Comparison of ENCODE assay signal across 22 cellular contexts in the genomic region with DNA sequence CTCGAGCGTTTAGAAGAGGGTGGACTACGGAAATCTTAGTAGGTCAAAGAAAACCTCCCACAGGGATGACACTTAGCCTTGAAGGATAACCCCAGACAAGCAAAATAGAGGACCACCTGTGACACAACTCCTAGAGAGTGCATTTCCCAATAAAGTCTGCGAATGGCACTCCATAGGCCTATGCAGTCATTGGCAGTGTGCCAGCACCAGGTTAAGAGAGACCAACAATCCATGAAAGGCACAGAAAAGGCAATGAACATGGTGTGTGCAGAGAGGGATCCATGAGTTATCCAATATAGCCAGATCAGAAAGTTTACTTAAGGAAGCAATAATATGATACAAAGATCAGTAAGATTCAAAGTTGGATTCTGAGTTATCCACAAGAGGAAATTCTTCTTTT. TPM values are rescaled to one million over a fixed set of nuclear protein-coding genes. Genes with fewer than 3 reads are reported as not detected.
A peak's percentile ranks its signal among the peaks of the same experiment; 100 is the strongest.
DNase-seq lines count a peak whose midpoint lies in the region; ATAC-seq and TF ChIP-seq lines count a peak whose summit lies in the region.
"Had no signal": no experiment of that assay in that cellular context is flagged by ENCODE, and none has a peak within 500 bp of the region (broad histone marks: within the 10 kb centered on the region; RNA-seq: fewer than 3 reads in every experiment).

No MANE protein-coding gene starts in this region.

- H3K27me3 ChIP-seq in heart right ventricle (no peaks in the 10 kb centered on the region), lower lobe of right lung (ENCODE audit: low read depth) (no peaks in the 10 kb centered on the region), upper lobe of right lung (no peaks in the 10 kb centered on the region)

- peaks cover 16% of the 10 kb centered on the region for H3K27me3 Mint-ChIP-seq in activated CD8-positive, alpha-beta memory T cell treated with anti-CD3 and anti-CD28 coated beads, Interleukin-2, amount 10 ng/mL, durations not matched to agents 7 days and 5 days
- no peaks in the 10 kb centered on the region for H3K27me3 Mint-ChIP-seq in progenitor cell of endocrine pancreas

- no peaks in the 10 kb centered on the region for H3K36me3 ChIP-seq in heart right ventricle
- no peaks in the 10 kb centered on the region for H3K36me3 ChIP-seq in lower lobe of right lung
- H3K36me3 ChIP-seq in upper lobe of right lung, result no peaks in the 10 kb centered on the region

- no peak overlapping the region for H3K4me3 Mint-ChIP-seq in activated CD8-positive, alpha-beta memory T cell treated with anti-CD3 and anti-CD28 coated beads, Interleukin-2, amount 10 ng/mL, durations not matched to agents 7 days and 5 days
- no peak overlapping the region for H3K4me3 Mint-ChIP-seq in progenitor cell of endocrine pancreas (ENCODE audit: low read depth)
- H3K4me3 Mint-ChIP-seq: activated CD4-positive, alpha-beta memory T cell treated with anti-CD3 and anti-CD28 coated beads, Interleukin-2, amount 10 ng/mL, durations not matched to agents 7 days and 5 days; activated naive CD8-positive, alpha-beta T cell; activated T-cell treated with anti-CD3 and anti-CD28 coated beads, Interleukin-2, amount 50 U/mL, for 72 hours; CD8-positive, alpha-beta T cell; memory B cell; natural killer cell treated with Interleukin-12 subunit alpha and Interleukin-12 subunit beta and Interleukin-15 and Interleukin-18, amount 100 ng/mL, for 72 hours; stimulated activated naive CD8-positive, alpha-beta T cell treated with anti-CD3 and anti-CD28 coated beads, Interleukin-15, Interleukin-2, amounts not matched to agents 100 ng/mL and 50 ng/mL, for 24 hours; T-helper 1 cell treated with Interleukin-12 subunit alpha and Interleukin-12 subunit beta and Interleukin-4 antibody, amounts not matched to agents 30 μg/mL and 1 μg/mL, for 36 hours had no signal

- no peaks in the 10 kb centered on the region for H3K9me3 ChIP-seq in heart right ventricle
- no peaks in the 10 kb centered on the region for H3K9me3 ChIP-seq in lower lobe of right lung
- no peaks in the 10 kb centered on the region for H3K9me3 ChIP-seq in upper lobe of right lung

- H3K4me3 ChIP-seq in heart right ventricle (no peak overlapping the region), lower lobe of right lung (no peak overlapping the region), upper lobe of right lung (no peak overlapping the region)

- no peaks in the 10 kb centered on the region for H3K4me1 Mint-ChIP-seq in activated CD8-positive, alpha-beta memory T cell treated with anti-CD3 and anti-CD28 coated beads, Interleukin-2, amount 10 ng/mL, durations not matched to agents 7 days and 5 days
- peaks cover 47% of the 10 kb centered on the region for H3K4me1 Mint-ChIP-seq in progenitor cell of endocrine pancreas (ENCODE audit: low read depth)
- H3K4me1 Mint-ChIP-seq: activated CD4-positive, alpha-beta memory T cell treated with anti-CD3 and anti-CD28 coated beads, Interleukin-2, amount 10 ng/mL, durations not matched to agents 7 days and 5 days; memory B cell had no signal

- H3K27ac ChIP-seq in heart right ventricle (peak overlapping the region; percentile 72 to 95 (median 86)), lower lobe of right lung (peak overlapping the region; percentile 37), upper lobe of right lung (peak overlapping the region; percentile 71)
- H3K27ac ChIP-seq: VCaP had no signal

- H3K4me1 ChIP-seq in heart right ventricle, result peaks cover 11 to 80% (median 53%) of the 10 kb centered on the region in 9 donors
- H3K4me1 ChIP-seq in lower lobe of right lung, result peaks cover 15% of the 10 kb centered on the region
- H3K4me1 ChIP-seq in upper lobe of right lung, result peaks cover 23% of the 10 kb centered on the region

- 82 to 86% methylated on average over 4 of the region's 4 CpGs for WGBS in heart right ventricle, 2 donors

- CTCF ChIA-PET in activated CD8-positive, alpha-beta memory T cell treated with anti-CD3 and anti-CD28 coated beads, Interleukin-2, amount 10 ng/mL, durations not matched to agents 7 days and 5 days (lab: Charles Lee), result no interaction called here

- no peaks in the 10 kb centered on the region for H3K36me3 Mint-ChIP-seq in activated CD8-positive, alpha-beta memory T cell treated with anti-CD3 and anti-CD28 coated beads, Interleukin-2, amount 10 ng/mL, durations not matched to agents 7 days and 5 days
- H3K36me3 Mint-ChIP-seq in progenitor cell of endocrine pancreas (ENCODE audit: insufficient read depth), result no peaks in the 10 kb centered on the region
- H3K36me3 Mint-ChIP-seq: activated naive CD8-positive, alpha-beta T cell; CD8-positive, alpha-beta T cell; memory B cell; natural killer cell treated with Interleukin-12 subunit alpha and Interleukin-12 subunit beta and Interleukin-15 and Interleukin-18, amount 100 ng/mL, for 72 hours had no signal

- no peak for DNase-seq in heart right ventricle
- DNase-seq in left cardiac atrium, result no peak
- DNase-seq in NCI-H510A treated with DMSO at 0.1 percent for 48 hours (lab: John Stamatoyannopoulos, UW), result peak; percentile 83
- DNase-seq in lower lobe of right lung, result no peak
- DNase-seq in upper lobe of right lung, result no peak
- no peak for DNase-seq in activated CD8-positive, alpha-beta memory T cell treated with anti-CD3 and anti-CD28 coated beads, Interleukin-2, amount 10 ng/mL, durations not matched to agents 7 days and 5 days
- DNase-seq in progenitor cell of endocrine pancreas (ENCODE audit: low spot score, unreplicated experiment), result no peak
- DNase-seq: activated CD4-positive, alpha-beta memory T cell treated with anti-CD3 and anti-CD28 coated beads, Interleukin-2, amount 10 ng/mL, durations not matched to agents 7 days and 5 days; activated T-cell treated with anti-CD3 and anti-CD28 coated beads, Interleukin-2, amount 50 U/mL, for 72 hours; CD8-positive, alpha-beta T cell; MV-4-11; NCI-H226; SIG-M5; stimulated activated CD4-positive, alpha-beta T cell treated with anti-CD3 and anti-CD28 coated beads, Interleukin-15, amount 100 ng/mL, for 24 hours had no signal

- H3K27ac Mint-ChIP-seq in activated CD8-positive, alpha-beta memory T cell treated with anti-CD3 and anti-CD28 coated beads, Interleukin-2, amount 10 ng/mL, durations not matched to agents 7 days and 5 days, result no peak overlapping the region
- no peak overlapping the region for H3K27ac Mint-ChIP-seq in progenitor cell of endocrine pancreas
- H3K27ac Mint-ChIP-seq: activated CD4-positive, alpha-beta memory T cell treated with anti-CD3 and anti-CD28 coated beads, Interleukin-2, amount 10 ng/mL, durations not matched to agents 7 days and 5 days; activated naive CD8-positive, alpha-beta T cell; activated T-cell treated with anti-CD3 and anti-CD28 coated beads, Interleukin-2, amount 50 U/mL, for 72 hours; CD8-positive, alpha-beta T cell; memory B cell; natural killer cell treated with Interleukin-12 subunit alpha and Interleukin-12 subunit beta and Interleukin-15 and Interleukin-18, amount 100 ng/mL, for 72 hours; stimulated activated naive CD8-positive, alpha-beta T cell treated with anti-CD3 and anti-CD28 coated beads, Interleukin-15, Interleukin-2, amounts not matched to agents 100 ng/mL and 50 ng/mL, for 24 hours; T-helper 1 cell treated with Interleukin-12 subunit alpha and Interleukin-12 subunit beta and Interleukin-4 antibody, amounts not matched to agents 30 μg/mL and 1 μg/mL, for 36 hours had no signal

- H3K9me3 Mint-ChIP-seq in activated CD8-positive, alpha-beta memory T cell treated with anti-CD3 and anti-CD28 coated beads, Interleukin-2, amount 10 ng/mL, durations not matched to agents 7 days and 5 days (ENCODE audit: low read depth), result no peaks in the 10 kb centered on the region
- H3K9me3 Mint-ChIP-seq in progenitor cell of endocrine pancreas (ENCODE audit: low read depth), result no peaks in the 10 kb centered on the region
- H3K9me3 Mint-ChIP-seq: activated CD4-positive, alpha-beta memory T cell treated with anti-CD3 and anti-CD28 coated beads, Interleukin-2, amount 10 ng/mL, durations not matched to agents 7 days and 5 days; activated T-cell treated with anti-CD3 and anti-CD28 coated beads, Interleukin-2, amount 50 U/mL, for 72 hours; CD8-positive, alpha-beta T cell; memory B cell; stimulated activated naive CD8-positive, alpha-beta T cell treated with anti-CD3 and anti-CD28 coated beads, Interleukin-15, Interleukin-2, amounts not matched to agents 100 ng/mL and 50 ng/mL, for 24 hours; T-helper 1 cell treated with Interleukin-12 subunit alpha and Interleukin-12 subunit beta and Interleukin-4 antibody, amounts not matched to agents 30 μg/mL and 1 μg/mL, for 36 hours had no signal

- no peak for ATAC-seq in heart right ventricle
- no peak for ATAC-seq in left cardiac atrium
- no peak for ATAC-seq in lower lobe of right lung
- no peak for ATAC-seq in upper lobe of right lung
- no peak for ATAC-seq in activated CD8-positive, alpha-beta memory T cell treated with anti-CD3 and anti-CD28 coated beads, Interleukin-2, amount 10 ng/mL, durations not matched to agents 7 days and 5 days
- ATAC-seq in HG02970 (IDR thresholded peaks at IDR 0.05; ENCODE audit: low FRiP score, unreplicated experiment), result no peak
- ATAC-seq: activated T-cell treated with anti-CD3 and anti-CD28 coated beads, Interleukin-2, amount 50 U/mL, for 72 hours; CD8-positive, alpha-beta T cell; esophagus mucosa; natural killer cell treated with Interleukin-12 subunit alpha and Interleukin-12 subunit beta and Interleukin-15 and Interleukin-18, amount 100 ng/mL, for 72 hours had no signal

- intact Hi-C loops in heart right ventricle (cut with DNase I), result loop anchor here in 5 of 10 donors (1.0 to 10.0 kb wide), 4 partner anchors 33 to 55 kb away; a partner anchor contains a TSS
- intact Hi-C loops in left cardiac atrium (cut with DNase I), result loop anchor here in 1 of 2 donors (5.0 kb wide), 1 partner anchor 47 kb away; a partner anchor contains a TSS
- intact Hi-C loops in lower lobe of right lung (cut with DNase I), result no loop called here
- intact Hi-C loops in upper lobe of right lung (cut with DNase I), result no loop called here

- no peak for TF ChIP-seq CTCF in heart right ventricle (IDR thresholded peaks at IDR 0.05)
- TF ChIP-seq CTCF in lower lobe of right lung (IDR thresholded peaks at IDR 0.05), result no peak
- TF ChIP-seq CTCF in upper lobe of right lung (IDR thresholded peaks at IDR 0.05), result no peak
- no peak for TF ChIP-seq CTCF in progenitor cell of endocrine pancreas (IDR thresholded peaks at IDR 0.05; ENCODE audit: unreplicated experiment)

RNA-seq across cellular contexts. Expression of a gene that starts 45.2 kb away (rescaled TPM):
- total RNA-seq in heart right ventricle (10 to 100 TPM; 23.7 to 78.5 (median 28.7) TPM), left cardiac atrium (10 to 100 TPM; 41.7 to 64.3 TPM), lower lobe of right lung (288 TPM), upper lobe of right lung (392 TPM), progenitor cell of endocrine pancreas (not detected in 2 replicates)
- 10 to 100 TPM in 1 of 2 donors, 1 to 10 TPM in 1; 7.6 to 48.9 TPM for polyA plus RNA-seq in heart right ventricle
- total RNA-seq in activated CD8-positive, alpha-beta memory T cell treated with anti-CD3 and anti-CD28 coated beads, Interleukin-2, amount 10 ng/mL, durations not matched to agents 7 days and 5 days, result not detected
- total RNA-seq: activated CD4-positive, alpha-beta memory T cell treated with anti-CD3 and anti-CD28 coated beads, Interleukin-2, amount 10 ng/mL, durations not matched to agents 7 days and 5 days; activated T-cell treated with anti-CD3 and anti-CD28 coated beads, Interleukin-2, amount 50 U/mL, for 72 hours; CD8-positive, alpha-beta T cell; natural killer cell treated with Interleukin-12 subunit alpha and Interleukin-12 subunit beta and Interleukin-15 and Interleukin-18, amount 100 ng/mL, for 72 hours had no signal

RNA-seq across cellular contexts. Expression of a gene that starts 49.2 kb away (rescaled TPM):
- 1 to 10 TPM in 5 of 10 donors, under 1 TPM in 5; 0.51 to 2.1 (median 1.1) TPM for total RNA-seq in heart right ventricle
- 1 to 10 TPM in 1 of 2 donors, under 1 TPM in 1; 0.83 to 1.4 TPM for polyA plus RNA-seq in heart right ventricle
- total RNA-seq in left cardiac atrium, result 1 to 10 TPM; 1.4 to 1.7 TPM
- 13.4 TPM for total RNA-seq in lower lobe of right lung
- 22.7 TPM for total RNA-seq in upper lobe of right lung
- total RNA-seq in activated CD8-positive, alpha-beta memory T cell treated with anti-CD3 and anti-CD28 coated beads, Interleukin-2, amount 10 ng/mL, durations not matched to agents 7 days and 5 days, result not detected
- not detected in 2 replicates for total RNA-seq in progenitor cell of endocrine pancreas
- total RNA-seq: activated CD4-positive, alpha-beta memory T cell treated with anti-CD3 and anti-CD28 coated beads, Interleukin-2, amount 10 ng/mL, durations not matched to agents 7 days and 5 days; activated T-cell treated with anti-CD3 and anti-CD28 coated beads, Interleukin-2, amount 50 U/mL, for 72 hours; CD8-positive, alpha-beta T cell; natural killer cell treated with Interleukin-12 subunit alpha and Interleukin-12 subunit beta and Interleukin-15 and Interleukin-18, amount 100 ng/mL, for 72 hours had no signal

Comparison
In these comparisons a context has a peak if more than half of its experiments do, and no peak if none do; other contexts are left out.
1. RNA of a gene that starts 45.2 kb away (total RNA-seq): 392 TPM in upper lobe of right lung (single experiment), 288 TPM in lower lobe of right lung (single experiment), 41.7 to 64.3 TPM in left cardiac atrium and 23.7 to 78.5 TPM in heart right ventricle; not detected in activated CD8-positive, alpha-beta memory T cell treated with anti-CD3 and anti-CD28 coated beads, Interleukin-2, amount 10 ng/mL, durations not matched to agents 7 days and 5 days and not detected in progenitor cell of endocrine pancreas; every median in the first group is over 10 times any median in the second.
2. Peak in every context shown above with its lines, with median percentiles within 50 percentile points of each other: H3K27ac ChIP-seq.